In the genomic region with DNA sequence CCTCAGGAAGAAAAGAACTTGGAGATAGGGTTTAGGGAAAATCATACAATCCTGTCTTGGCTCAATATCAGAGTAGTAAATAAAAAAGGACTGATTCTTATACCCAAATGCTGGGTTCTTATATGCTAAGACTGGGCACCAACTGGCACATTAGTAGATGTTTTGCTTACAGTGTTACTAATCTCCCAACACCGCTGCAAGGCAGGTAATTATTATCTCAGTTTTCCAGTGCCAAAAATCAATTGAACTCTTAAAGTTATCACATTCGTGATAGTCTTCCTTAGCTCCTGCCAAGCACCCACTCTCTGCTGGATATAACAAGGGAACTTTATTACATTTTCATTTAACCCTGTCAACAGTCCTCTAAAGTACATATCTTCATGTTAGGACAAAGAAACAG, we compare ENCODE assay signal across 9 cellular contexts. TPM values are rescaled to one million over a fixed set of nuclear protein-coding genes. Genes with fewer than 3 reads are reported as not detected.
DNase-seq lines count a peak whose midpoint lies in the region; ATAC-seq and TF ChIP-seq lines count a peak whose summit lies in the region.
"Had no signal": no experiment of that assay in that cellular context is flagged by ENCODE, and none has a peak within 500 bp of the region (broad histone marks: within the 10 kb centered on the region; RNA-seq: fewer than 3 reads in every experiment).

No MANE protein-coding gene starts in this region.

- H3K27me3 ChIP-seq in right cardiac atrium (ENCODE audit: control insufficient read depth, insufficient read depth) = no peaks in the 10 kb centered on the region
- no peaks in the 10 kb centered on the region for H3K27me3 ChIP-seq in osteoblast (ENCODE audit: insufficient read depth, low read length)
- no peaks in the 10 kb centered on the region for H3K27me3 ChIP-seq in MG63

- no peaks in the 10 kb centered on the region for H4K20me1 ChIP-seq in osteoblast (ENCODE audit: insufficient read depth, low read length)

- H3K4me1 ChIP-seq in right cardiac atrium (ENCODE audit: control insufficient read depth, insufficient read depth, low read length) (peaks cover 7% of the 10 kb centered on the region), osteoblast (ENCODE audit: insufficient read depth, low read length) (peaks cover 41% of the 10 kb centered on the region)

- H3K79me2 ChIP-seq in osteoblast (ENCODE audit: insufficient read depth, low read length) = peaks cover 7% of the 10 kb centered on the region

- H3K4me2 ChIP-seq in osteoblast (ENCODE audit: insufficient read depth, low read length) = peak overlapping the region; percentile 2

- H3K4me3 ChIP-seq in right cardiac atrium (ENCODE audit: low read length) (peak overlapping the region; percentile 99), epithelial cell of proximal tubule (ENCODE audit: low read depth, low read length) (peak overlapping the region; percentile 71), osteoblast (ENCODE audit: insufficient read depth, low read length) (peak overlapping the region; percentile 25), MG63 (no peak overlapping the region)

- ATAC-seq in right cardiac atrium (no peak), Right ventricle myocardium superior (ENCODE audit: poor library complexity) (no peak), HG03469 (IDR thresholded peaks at IDR 0.05; ENCODE audit: unreplicated experiment) (no peak), HG02884 (IDR thresholded peaks at IDR 0.05; ENCODE audit: unreplicated experiment) (no peak)

- intact Hi-C loops in right cardiac atrium (cut with DNase I) = loop anchor here in 1 of 4 donors (10.0 kb wide), 1 partner anchor 57 kb away; no protein-coding TSS in a partner anchor
- intact Hi-C loops in Right ventricle myocardium superior (cut with DNase I) = loop anchor here (5.0 kb wide), 1 partner anchor 95 kb away; no protein-coding TSS in a partner anchor

- H3K9me3 ChIP-seq in right cardiac atrium (ENCODE audit: control insufficient read depth, low read length) = no peaks in the 10 kb centered on the region
- no peaks in the 10 kb centered on the region for H3K9me3 ChIP-seq in osteoblast (ENCODE audit: low read depth, low read length)
- no peaks in the 10 kb centered on the region for H3K9me3 ChIP-seq in MG63

- no peak overlapping the region for H2AFZ ChIP-seq in osteoblast (ENCODE audit: low read length)

- no peak for TF ChIP-seq CTCF in epithelial cell of proximal tubule (conservative IDR thresholded peaks at IDR 0.05; ENCODE audit: low read depth, low read length)
- no peak for TF ChIP-seq CTCF in osteoblast (IDR thresholded peaks at IDR 0.05; ENCODE audit: extremely low read depth, low read depth, low read length)

- no peaks in the 10 kb centered on the region for H3K36me3 ChIP-seq in osteoblast (ENCODE audit: insufficient read depth, low read length)
- no peaks in the 10 kb centered on the region for H3K36me3 ChIP-seq in MG63

- H3K27ac ChIP-seq in right cardiac atrium (ENCODE audit: low read length) = no peak overlapping the region
- H3K27ac ChIP-seq in osteoblast (ENCODE audit: low read depth, low read length) = no peak overlapping the region
- H3K27ac ChIP-seq: epithelial cell of prostate had no signal

- DNase-seq in right cardiac atrium (no peak), Right ventricle myocardium superior (no peak), epithelial cell of proximal tubule (ENCODE audit: low read depth) (no peak), osteoblast (ENCODE audit: insufficient read length, low spot score, missing footprints) (no peak), MG63 (no peak), NCI-H146 treated with DMSO at 0.1 percent for 48 hours (lab: John Stamatoyannopoulos, UW; ENCODE audit: unreplicated experiment) (no peak)

- 21% methylated on average over 2 of the region's 2 CpGs for WGBS in right cardiac atrium

RNA-seq across cellular contexts. Expression of gene HIGD1C, which starts 25.0 kb away (rescaled TPM):
- total RNA-seq in right cardiac atrium (not detected), Right ventricle myocardium superior (not detected), epithelial cell of proximal tubule (not detected in 2 replicates), osteoblast (not detected in 2 replicates)
- polyA plus RNA-seq in right cardiac atrium = not detected
- total RNA-seq in MG63 (2014; rRNA removed; shearing (Covaris generic); ENCODE audit: low replicate concordance) = not detected in 2 replicates
